Comparison of ENCODE assay signal across 1 cellular context in the genomic region with DNA sequence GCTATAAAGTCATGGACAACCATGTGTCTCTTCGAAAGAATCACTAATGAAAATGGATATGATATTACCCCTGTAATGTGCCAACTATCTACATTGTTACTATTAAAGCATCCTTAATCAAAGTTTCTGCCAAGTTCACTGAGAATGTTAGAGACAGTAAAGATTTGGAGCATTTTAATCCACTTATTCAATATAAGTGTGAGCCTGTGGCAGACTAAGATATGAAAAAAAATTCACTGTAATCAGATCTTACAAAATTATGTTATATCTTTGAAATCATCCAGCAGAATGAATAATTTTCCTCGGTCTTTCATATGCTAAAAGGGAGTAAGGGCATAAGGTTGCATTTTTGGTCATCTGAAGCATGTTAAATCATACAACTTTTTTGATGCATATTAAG.
TF ChIP-seq lines count a peak whose summit lies in the region.

No MANE protein-coding gene starts in this region.

TF ChIP-seq in HepG2, 621 proteins besides CTCF, POLR2A, EP300 and RAD21:
- TF ChIP-seq, protein P1, sequence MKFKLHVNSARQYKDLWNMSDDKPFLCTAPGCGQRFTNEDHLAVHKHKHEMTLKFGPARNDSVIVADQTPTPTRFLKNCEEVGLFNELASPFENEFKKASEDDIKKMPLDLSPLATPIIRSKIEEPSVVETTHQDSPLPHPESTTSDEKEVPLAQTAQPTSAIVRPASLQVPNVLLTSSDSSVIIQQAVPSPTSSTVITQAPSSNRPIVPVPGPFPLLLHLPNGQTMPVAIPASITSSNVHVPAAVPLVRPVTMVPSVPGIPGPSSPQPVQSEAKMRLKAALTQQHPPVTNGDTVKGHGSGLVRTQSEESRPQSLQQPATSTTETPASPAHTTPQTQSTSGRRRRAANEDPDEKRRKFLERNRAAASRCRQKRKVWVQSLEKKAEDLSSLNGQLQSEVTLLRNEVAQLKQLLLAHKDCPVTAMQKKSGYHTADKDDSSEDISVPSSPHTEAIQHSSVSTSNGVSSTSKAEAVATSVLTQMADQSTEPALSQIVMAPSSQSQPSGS (CRISPR knock-in tag; IDR thresholded peaks at IDR 0.05): no peak
- TF ChIP-seq ZNF75D (CRISPR knock-in tag; IDR thresholded peaks at IDR 0.05; ENCODE audit: borderline replicate concordance) (no peak), NKX3-1 (CRISPR knock-in tag; IDR thresholded peaks at IDR 0.05) (no peak), SNRNP70 (IDR thresholded peaks at IDR 0.05; ENCODE audit: low read depth, low read length) (no peak), THYN1 (CRISPR knock-in tag; IDR thresholded peaks at IDR 0.05; ENCODE audit: borderline replicate concordance, low read depth) (no peak), ZNF180 (CRISPR knock-in tag; IDR thresholded peaks at IDR 0.05; ENCODE audit: borderline replicate concordance, low read depth) (no peak), NCOA2 (CRISPR knock-in tag; IDR thresholded peaks at IDR 0.05) (no peak), ZNF569 (CRISPR knock-in tag; IDR thresholded peaks at IDR 0.05; ENCODE audit: borderline replicate concordance) (no peak), MEF2D (CRISPR knock-in tag; IDR thresholded peaks at IDR 0.05) (no peak), ZMYM3 (CRISPR knock-in tag; IDR thresholded peaks at IDR 0.05) (no peak)
- TF ChIP-seq, protein P2, sequence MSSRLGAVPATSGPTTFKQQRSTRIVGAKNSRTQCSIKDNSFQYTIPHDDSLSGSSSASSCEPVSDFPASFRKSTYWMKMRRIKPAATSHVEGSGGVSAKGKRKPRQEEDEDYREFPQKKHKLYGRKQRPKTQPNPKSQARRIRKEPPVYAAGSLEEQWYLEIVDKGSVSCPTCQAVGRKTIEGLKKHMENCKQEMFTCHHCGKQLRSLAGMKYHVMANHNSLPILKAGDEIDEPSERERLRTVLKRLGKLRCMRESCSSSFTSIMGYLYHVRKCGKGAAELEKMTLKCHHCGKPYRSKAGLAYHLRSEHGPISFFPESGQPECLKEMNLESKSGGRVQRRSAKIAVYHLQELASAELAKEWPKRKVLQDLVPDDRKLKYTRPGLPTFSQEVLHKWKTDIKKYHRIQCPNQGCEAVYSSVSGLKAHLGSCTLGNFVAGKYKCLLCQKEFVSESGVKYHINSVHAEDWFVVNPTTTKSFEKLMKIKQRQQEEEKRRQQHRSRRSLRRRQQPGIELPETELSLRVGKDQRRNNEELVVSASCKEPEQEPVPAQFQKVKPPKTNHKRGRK (CRISPR knock-in tag; IDR thresholded peaks at IDR 0.05): no peak
- TF ChIP-seq, protein P3, sequence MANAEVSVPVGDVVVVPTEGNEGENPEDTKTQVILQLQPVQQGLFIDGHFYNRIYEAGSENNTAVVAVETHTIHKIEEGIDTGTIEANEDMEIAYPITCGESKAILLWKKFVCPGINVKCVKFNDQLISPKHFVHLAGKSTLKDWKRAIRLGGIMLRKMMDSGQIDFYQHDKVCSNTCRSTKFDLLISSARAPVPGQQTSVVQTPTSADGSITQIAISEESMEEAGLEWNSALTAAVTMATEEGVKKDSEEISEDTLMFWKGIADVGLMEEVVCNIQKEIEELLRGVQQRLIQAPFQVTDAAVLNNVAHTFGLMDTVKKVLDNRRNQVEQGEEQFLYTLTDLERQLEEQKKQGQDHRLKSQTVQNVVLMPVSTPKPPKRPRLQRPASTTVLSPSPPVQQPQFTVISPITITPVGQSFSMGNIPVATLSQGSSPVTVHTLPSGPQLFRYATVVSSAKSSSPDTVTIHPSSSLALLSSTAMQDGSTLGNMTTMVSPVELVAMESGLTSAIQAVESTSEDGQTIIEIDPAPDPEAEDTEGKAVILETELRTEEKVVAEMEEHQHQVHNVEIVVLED (CRISPR knock-in tag; IDR thresholded peaks at IDR 0.05; ENCODE audit: borderline replicate concordance): no peak
- TF ChIP-seq, protein P4, sequence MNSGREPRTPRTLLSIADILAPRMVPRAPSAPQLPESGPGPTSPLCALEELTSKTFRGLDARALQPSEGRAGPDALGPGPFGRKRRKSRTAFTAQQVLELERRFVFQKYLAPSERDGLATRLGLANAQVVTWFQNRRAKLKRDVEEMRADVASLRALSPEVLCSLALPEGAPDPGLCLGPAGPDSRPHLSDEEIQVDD (CRISPR knock-in tag; IDR thresholded peaks at IDR 0.05; ENCODE audit: borderline replicate concordance): no peak
- TF ChIP-seq, protein P5, sequence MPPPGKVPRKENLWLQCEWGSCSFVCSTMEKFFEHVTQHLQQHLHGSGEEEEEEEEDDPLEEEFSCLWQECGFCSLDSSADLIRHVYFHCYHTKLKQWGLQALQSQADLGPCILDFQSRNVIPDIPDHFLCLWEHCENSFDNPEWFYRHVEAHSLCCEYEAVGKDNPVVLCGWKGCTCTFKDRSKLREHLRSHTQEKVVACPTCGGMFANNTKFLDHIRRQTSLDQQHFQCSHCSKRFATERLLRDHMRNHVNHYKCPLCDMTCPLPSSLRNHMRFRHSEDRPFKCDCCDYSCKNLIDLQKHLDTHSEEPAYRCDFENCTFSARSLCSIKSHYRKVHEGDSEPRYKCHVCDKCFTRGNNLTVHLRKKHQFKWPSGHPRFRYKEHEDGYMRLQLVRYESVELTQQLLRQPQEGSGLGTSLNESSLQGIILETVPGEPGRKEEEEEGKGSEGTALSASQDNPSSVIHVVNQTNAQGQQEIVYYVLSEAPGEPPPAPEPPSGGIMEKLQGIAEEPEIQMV (CRISPR knock-in tag; IDR thresholded peaks at IDR 0.05; ENCODE audit: low read depth): no peak
